Comparison of ENCODE assay signal across 1 cellular context in genomic region chr9:87545858-87546257, GRCh38.
TF ChIP-seq lines count a peak whose summit lies in the region.

No MANE protein-coding gene starts in this region.

TF ChIP-seq in endothelial cell of umbilical vein, 7 proteins besides CTCF, POLR2A, EP300 and RAD21 (continued from another document):
- no peak for TF ChIP-seq EZH2 (IDR thresholded peaks at IDR 0.05; ENCODE audit: borderline replicate concordance, low read depth, low read length, severe bottlenecking)
- no peak for TF ChIP-seq POLR2AphosphoS5 (IDR thresholded peaks at IDR 0.05; ENCODE audit: insufficient read depth, low read depth, low read length)
- TF ChIP-seq GATA2 (IDR thresholded peaks at IDR 0.05; ENCODE audit: insufficient read depth, insufficient read length, low read depth, low read length): no peak
- TF ChIP-seq FOS (IDR thresholded peaks at IDR 0.05; ENCODE audit: borderline replicate concordance, insufficient read depth, low read length): peak; percentile 68
- TF ChIP-seq MYC (IDR thresholded peaks at IDR 0.05; ENCODE audit: low read depth, low read length): no peak
TF ChIP-seq in endothelial cell of umbilical vein: peak in this region for 2.
